Comparison of ENCODE assay signal across 1 cellular context in the genomic region with DNA sequence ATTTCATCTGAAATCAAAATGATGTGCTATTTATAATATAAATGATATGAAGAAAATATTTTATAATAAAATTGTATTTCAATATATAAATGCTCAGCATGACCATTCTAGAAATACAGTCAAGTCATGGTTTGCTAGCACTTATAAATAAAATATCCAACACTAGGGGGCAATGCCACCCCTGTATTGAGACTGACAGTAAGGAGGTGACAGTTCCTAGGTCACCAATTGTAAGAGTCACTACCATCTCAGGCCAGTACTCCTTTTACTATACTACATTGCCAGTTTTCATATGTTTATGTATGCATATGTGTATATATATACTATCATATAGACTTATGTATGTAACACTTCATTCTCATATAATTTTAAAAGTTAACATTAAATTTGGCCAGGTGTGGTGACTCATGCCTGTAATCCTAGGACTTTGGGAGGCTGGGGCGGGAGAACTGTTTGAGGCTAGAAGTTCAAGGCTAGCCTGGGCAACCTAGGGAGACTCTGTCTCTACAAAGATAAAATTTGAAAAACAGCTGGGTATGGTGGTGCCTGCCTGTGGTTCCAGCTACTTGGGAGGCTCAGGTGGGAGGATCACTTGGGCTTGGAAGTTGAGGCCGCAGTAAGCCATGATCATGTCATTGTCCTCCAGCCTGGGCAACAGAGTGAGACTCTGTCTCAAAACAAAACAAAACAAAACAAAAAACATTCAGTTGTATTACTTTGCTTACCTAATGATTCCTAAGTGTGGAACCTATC.
TF ChIP-seq lines count a peak whose summit lies in the region.

No MANE protein-coding gene starts in this region.

TF ChIP-seq in K562, 482 proteins besides CTCF, POLR2A, EP300 and RAD21 (continued from another document and continues in another):
- TF ChIP-seq, protein P1, sequence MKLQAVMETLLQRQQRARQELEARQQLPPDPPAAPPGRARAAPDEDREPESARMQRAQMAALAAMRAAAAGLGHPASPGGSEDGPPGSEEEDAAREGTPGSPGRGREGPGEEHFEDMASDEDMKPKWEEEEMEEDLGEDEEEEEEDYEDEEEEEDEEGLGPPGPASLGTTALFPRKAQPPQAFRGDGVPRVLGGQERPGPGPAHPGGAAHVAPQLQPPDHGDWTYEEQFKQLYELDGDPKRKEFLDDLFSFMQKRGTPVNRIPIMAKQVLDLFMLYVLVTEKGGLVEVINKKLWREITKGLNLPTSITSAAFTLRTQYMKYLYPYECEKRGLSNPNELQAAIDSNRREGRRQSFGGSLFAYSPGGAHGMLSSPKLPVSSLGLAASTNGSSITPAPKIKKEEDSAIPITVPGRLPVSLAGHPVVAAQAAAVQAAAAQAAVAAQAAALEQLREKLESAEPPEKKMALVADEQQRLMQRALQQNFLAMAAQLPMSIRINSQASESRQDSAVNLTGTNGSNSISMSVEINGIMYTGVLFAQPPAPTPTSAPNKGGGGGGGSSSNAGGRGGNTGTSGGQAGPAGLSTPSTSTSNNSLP (IDR thresholded peaks at IDR 0.05; ENCODE audit: borderline replicate concordance, low read depth, low read length): peak; percentile 94
- TF ChIP-seq ESRRA (IDR thresholded peaks at IDR 0.05; ENCODE audit: borderline replicate concordance, low read depth): no peak; the same call in 1 of the 2 replicates
- TF ChIP-seq MAZ (CRISPR knock-in tag; conservative IDR thresholded peaks at IDR 0.05 in 1 of 2, IDR thresholded peaks at IDR 0.05 in 1 of 2): no peak
- TF ChIP-seq, protein P2, sequence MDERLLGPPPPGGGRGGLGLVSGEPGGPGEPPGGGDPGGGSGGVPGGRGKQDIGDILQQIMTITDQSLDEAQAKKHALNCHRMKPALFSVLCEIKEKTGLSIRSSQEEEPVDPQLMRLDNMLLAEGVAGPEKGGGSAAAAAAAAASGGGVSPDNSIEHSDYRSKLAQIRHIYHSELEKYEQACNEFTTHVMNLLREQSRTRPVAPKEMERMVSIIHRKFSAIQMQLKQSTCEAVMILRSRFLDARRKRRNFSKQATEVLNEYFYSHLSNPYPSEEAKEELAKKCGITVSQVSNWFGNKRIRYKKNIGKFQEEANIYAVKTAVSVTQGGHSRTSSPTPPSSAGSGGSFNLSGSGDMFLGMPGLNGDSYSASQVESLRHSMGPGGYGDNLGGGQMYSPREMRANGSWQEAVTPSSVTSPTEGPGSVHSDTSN (CRISPR knock-in tag; IDR thresholded peaks at IDR 0.05; ENCODE audit: low read depth): no peak
- TF ChIP-seq, protein P2 (tag; conservative IDR thresholded peaks at IDR 0.05; ENCODE audit: low read depth): peak; percentile 46; the same call in 1 of the 2 replicates
- TF ChIP-seq, protein P3, sequence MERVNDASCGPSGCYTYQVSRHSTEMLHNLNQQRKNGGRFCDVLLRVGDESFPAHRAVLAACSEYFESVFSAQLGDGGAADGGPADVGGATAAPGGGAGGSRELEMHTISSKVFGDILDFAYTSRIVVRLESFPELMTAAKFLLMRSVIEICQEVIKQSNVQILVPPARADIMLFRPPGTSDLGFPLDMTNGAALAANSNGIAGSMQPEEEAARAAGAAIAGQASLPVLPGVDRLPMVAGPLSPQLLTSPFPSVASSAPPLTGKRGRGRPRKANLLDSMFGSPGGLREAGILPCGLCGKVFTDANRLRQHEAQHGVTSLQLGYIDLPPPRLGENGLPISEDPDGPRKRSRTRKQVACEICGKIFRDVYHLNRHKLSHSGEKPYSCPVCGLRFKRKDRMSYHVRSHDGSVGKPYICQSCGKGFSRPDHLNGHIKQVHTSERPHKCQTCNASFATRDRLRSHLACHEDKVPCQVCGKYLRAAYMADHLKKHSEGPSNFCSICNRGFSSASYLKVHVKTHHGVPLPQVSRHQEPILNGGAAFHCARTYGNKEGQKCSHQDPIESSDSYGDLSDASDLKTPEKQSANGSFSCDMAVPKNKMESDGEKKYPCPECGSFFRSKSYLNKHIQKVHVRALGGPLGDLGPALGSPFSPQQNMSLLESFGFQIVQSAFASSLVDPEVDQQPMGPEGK (CRISPR knock-in tag; IDR thresholded peaks at IDR 0.05; ENCODE audit: borderline replicate concordance): no peak
- TF ChIP-seq CREM (IDR thresholded peaks at IDR 0.05; ENCODE audit: low read depth): peak; percentile 52; the same call in 1 of the 2 replicates
- TF ChIP-seq JUND (IDR thresholded peaks at IDR 0.05; ENCODE audit: borderline replicate concordance, low read depth, low read length): peak; percentile 57; the same call in 1 of the 2 replicates
- peak; percentile 58; the same call in 1 of the 3 replicates for TF ChIP-seq JUND (tag; IDR thresholded peaks at IDR 0.05; ENCODE audit: borderline replicate concordance, low read depth, low read length)
- peak; percentile 53 for TF ChIP-seq DPF2 (IDR thresholded peaks at IDR 0.05)
- TF ChIP-seq, protein P4, sequence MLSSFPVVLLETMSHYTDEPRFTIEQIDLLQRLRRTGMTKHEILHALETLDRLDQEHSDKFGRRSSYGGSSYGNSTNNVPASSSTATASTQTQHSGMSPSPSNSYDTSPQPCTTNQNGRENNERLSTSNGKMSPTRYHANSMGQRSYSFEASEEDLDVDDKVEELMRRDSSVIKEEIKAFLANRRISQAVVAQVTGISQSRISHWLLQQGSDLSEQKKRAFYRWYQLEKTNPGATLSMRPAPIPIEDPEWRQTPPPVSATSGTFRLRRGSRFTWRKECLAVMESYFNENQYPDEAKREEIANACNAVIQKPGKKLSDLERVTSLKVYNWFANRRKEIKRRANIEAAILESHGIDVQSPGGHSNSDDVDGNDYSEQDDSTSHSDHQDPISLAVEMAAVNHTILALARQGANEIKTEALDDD (IDR thresholded peaks at IDR 0.05): peak; percentile 66; the same call in 1 of the 2 replicates
- TF ChIP-seq, protein P5, sequence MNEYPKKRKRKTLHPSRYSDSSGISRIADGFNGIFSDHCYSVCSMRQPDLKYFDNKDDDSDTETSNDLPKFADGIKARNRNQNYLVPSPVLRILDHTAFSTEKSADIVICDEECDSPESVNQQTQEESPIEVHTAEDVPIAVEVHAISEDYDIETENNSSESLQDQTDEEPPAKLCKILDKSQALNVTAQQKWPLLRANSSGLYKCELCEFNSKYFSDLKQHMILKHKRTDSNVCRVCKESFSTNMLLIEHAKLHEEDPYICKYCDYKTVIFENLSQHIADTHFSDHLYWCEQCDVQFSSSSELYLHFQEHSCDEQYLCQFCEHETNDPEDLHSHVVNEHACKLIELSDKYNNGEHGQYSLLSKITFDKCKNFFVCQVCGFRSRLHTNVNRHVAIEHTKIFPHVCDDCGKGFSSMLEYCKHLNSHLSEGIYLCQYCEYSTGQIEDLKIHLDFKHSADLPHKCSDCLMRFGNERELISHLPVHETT (CRISPR knock-in tag; conservative IDR thresholded peaks at IDR 0.05 in 1 of 2, IDR thresholded peaks at IDR 0.05 in 1 of 2): peak in 1 of 2 experiments; percentile 41; a peak in 1 of 4 replicates
- TF ChIP-seq SRSF1 (IDR thresholded peaks at IDR 0.05; ENCODE audit: low read depth, low read length): no peak
- peak; percentile 56; the same call in 1 of the 2 replicates for TF ChIP-seq LCOR (CRISPR knock-in tag; IDR thresholded peaks at IDR 0.05)
- TF ChIP-seq, protein P6, sequence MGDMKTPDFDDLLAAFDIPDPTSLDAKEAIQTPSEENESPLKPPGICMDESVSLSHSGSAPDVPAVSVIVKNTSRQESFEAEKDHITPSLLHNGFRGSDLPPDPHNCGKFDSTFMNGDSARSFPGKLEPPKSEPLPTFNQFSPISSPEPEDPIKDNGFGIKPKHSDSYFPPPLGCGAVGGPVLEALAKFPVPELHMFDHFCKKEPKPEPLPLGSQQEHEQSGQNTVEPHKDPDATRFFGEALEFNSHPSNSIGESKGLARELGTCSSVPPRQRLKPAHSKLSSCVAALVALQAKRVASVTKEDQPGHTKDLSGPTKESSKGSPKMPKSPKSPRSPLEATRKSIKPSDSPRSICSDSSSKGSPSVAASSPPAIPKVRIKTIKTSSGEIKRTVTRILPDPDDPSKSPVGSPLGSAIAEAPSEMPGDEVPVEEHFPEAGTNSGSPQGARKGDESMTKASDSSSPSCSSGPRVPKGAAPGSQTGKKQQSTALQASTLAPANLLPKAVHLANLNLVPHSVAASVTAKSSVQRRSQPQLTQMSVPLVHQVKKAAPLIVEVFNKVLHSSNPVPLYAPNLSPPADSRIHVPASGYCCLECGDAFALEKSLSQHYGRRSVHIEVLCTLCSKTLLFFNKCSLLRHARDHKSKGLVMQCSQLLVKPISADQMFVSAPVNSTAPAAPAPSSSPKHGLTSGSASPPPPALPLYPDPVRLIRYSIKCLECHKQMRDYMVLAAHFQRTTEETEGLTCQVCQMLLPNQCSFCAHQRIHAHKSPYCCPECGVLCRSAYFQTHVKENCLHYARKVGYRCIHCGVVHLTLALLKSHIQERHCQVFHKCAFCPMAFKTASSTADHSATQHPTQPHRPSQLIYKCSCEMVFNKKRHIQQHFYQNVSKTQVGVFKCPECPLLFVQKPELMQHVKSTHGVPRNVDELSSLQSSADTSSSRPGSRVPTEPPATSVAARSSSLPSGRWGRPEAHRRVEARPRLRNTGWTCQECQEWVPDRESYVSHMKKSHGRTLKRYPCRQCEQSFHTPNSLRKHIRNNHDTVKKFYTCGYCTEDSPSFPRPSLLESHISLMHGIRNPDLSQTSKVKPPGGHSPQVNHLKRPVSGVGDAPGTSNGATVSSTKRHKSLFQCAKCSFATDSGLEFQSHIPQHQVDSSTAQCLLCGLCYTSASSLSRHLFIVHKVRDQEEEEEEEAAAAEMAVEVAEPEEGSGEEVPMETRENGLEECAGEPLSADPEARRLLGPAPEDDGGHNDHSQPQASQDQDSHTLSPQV (IDR thresholded peaks at IDR 0.05): 0 out of 2 replicates have a peak, but pooled peaks have one; percentile 48
- TF ChIP-seq SRSF7 (optimal IDR thresholded peaks at IDR 0.05; ENCODE audit: low read depth, low read length): no peak
- peak; percentile 86 for TF ChIP-seq MAFK (IDR thresholded peaks at IDR 0.05; ENCODE audit: low read length)
- TF ChIP-seq, protein P7, sequence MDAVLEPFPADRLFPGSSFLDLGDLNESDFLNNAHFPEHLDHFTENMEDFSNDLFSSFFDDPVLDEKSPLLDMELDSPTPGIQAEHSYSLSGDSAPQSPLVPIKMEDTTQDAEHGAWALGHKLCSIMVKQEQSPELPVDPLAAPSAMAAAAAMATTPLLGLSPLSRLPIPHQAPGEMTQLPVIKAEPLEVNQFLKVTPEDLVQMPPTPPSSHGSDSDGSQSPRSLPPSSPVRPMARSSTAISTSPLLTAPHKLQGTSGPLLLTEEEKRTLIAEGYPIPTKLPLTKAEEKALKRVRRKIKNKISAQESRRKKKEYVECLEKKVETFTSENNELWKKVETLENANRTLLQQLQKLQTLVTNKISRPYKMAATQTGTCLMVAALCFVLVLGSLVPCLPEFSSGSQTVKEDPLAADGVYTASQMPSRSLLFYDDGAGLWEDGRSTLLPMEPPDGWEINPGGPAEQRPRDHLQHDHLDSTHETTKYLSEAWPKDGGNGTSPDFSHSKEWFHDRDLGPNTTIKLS (IDR thresholded peaks at IDR 0.05; ENCODE audit: borderline replicate concordance, low read depth): no peak
- peak; percentile 88 for TF ChIP-seq C11orf30 (IDR thresholded peaks at IDR 0.05; ENCODE audit: low read depth)
- TF ChIP-seq, protein P8, sequence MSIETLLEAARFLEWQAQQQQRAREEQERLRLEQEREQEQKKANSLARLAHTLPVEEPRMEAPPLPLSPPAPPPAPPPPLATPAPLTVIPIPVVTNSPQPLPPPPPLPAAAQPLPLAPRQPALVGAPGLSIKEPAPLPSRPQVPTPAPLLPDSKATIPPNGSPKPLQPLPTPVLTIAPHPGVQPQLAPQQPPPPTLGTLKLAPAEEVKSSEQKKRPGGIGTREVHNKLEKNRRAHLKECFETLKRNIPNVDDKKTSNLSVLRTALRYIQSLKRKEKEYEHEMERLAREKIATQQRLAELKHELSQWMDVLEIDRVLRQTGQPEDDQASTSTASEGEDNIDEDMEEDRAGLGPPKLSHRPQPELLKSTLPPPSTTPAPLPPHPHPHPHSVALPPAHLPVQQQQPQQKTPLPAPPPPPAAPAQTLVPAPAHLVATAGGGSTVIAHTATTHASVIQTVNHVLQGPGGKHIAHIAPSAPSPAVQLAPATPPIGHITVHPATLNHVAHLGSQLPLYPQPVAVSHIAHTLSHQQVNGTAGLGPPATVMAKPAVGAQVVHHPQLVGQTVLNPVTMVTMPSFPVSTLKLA (conservative IDR thresholded peaks at IDR 0.05): peak; percentile 53 to 55; a peak in 2 of 4 replicates
- TF ChIP-seq NR2C2 (CRISPR knock-in tag; IDR thresholded peaks at IDR 0.05): no peak
- TF ChIP-seq NR2C2 (tag; IDR thresholded peaks at IDR 0.05): peak; percentile 29; the same call in 1 of the 2 replicates
- no peak for TF ChIP-seq MCM7 (IDR thresholded peaks at IDR 0.05)
- TF ChIP-seq MEIS2 (IDR thresholded peaks at IDR 0.05; ENCODE audit: partially characterized antibody): peak; percentile 21
- peak; percentile 94 for TF ChIP-seq ZNF316 (IDR thresholded peaks at IDR 0.05)
- no peak for TF ChIP-seq FUS (optimal IDR thresholded peaks at IDR 0.05; ENCODE audit: low read depth, low read length)
- 0 out of 3 replicates have a peak, but pooled peaks of 1 of the 2 experiments have one; percentile 31 for TF ChIP-seq CBX3 (IDR thresholded peaks at IDR 0.05; ENCODE audit: borderline replicate concordance in 1 of 2, low read length in 2 of 2)
- TF ChIP-seq GATAD2B (IDR thresholded peaks at IDR 0.05; ENCODE audit: borderline replicate concordance): 0 out of 2 replicates have a peak, but pooled peaks have one; percentile 14
- 0 out of 2 replicates have a peak, but pooled peaks have one; percentile 29 for TF ChIP-seq NBN (IDR thresholded peaks at IDR 0.05; ENCODE audit: low read depth)
- no peak for TF ChIP-seq KLF16 (IDR thresholded peaks at IDR 0.05)
- 0 out of 2 replicates have a peak, but pooled peaks have one; percentile 35 for TF ChIP-seq NR2C1 (IDR thresholded peaks at IDR 0.05)
- TF ChIP-seq NR2C1 (tag; IDR thresholded peaks at IDR 0.05): no peak
- 0 out of 2 replicates have a peak, but pooled peaks have one; percentile 38 for TF ChIP-seq NFATC3 (IDR thresholded peaks at IDR 0.05)
- TF ChIP-seq SMC3 (conservative IDR thresholded peaks at IDR 0.05; ENCODE audit: insufficient read depth, low read depth, low read length): peak; percentile 64
- TF ChIP-seq EP400 (IDR thresholded peaks at IDR 0.05): peak; percentile 58
- TF ChIP-seq MAFG (tag; conservative IDR thresholded peaks at IDR 0.05): peak; percentile 93
- TF ChIP-seq FOXM1 (IDR thresholded peaks at IDR 0.05; ENCODE audit: low read depth): peak; percentile 36; the same call in 1 of the 2 replicates
- TF ChIP-seq FOXM1 (CRISPR knock-in tag; IDR thresholded peaks at IDR 0.05; ENCODE audit: low read depth): no peak
- no peak for TF ChIP-seq ZBTB7A (IDR thresholded peaks at IDR 0.05; ENCODE audit: borderline replicate concordance, control insufficient read depth, low read depth, low read length)
- peak; percentile 40; the same call in 1 of the 2 replicates for TF ChIP-seq MYNN (IDR thresholded peaks at IDR 0.05)
- TF ChIP-seq MYNN (CRISPR knock-in tag; IDR thresholded peaks at IDR 0.05): no peak
- TF ChIP-seq ARID1B (IDR thresholded peaks at IDR 0.05): 0 out of 2 replicates have a peak, but pooled peaks have one; percentile 30
- TF ChIP-seq CTBP1 (IDR thresholded peaks at IDR 0.05; ENCODE audit: borderline replicate concordance): no peak
